ENCODE assay signal across 8 cellular contexts in the genomic region with DNA sequence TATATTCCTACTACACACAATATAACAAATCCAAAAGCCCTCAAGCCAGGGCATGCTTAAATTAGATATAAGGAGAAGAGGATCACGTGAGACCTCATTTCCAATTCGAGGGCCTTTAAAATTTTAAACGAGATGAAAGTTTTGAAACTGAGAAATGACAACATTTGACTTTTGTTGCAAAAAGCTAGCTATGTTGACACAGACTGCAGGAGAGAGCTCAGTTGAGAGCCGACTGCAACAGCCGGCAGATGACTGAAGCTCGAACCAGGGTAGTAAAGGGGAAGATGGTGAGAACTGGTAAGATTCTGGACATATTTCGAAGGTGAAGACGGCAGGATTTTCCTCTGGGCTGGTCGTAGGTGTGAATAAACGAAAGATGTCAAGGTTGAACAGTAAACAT. TPM values are rescaled to one million over a fixed set of nuclear protein-coding genes. Genes with fewer than 3 reads are reported as not detected.
DNase-seq lines count a peak whose midpoint lies in the region; TF ChIP-seq lines count a peak whose summit lies in the region.

No MANE protein-coding gene starts in this region.

- peaks cover 7% of the 10 kb centered on the region for H3K36me3 Mint-ChIP-seq in activated naive CD8-positive, alpha-beta T cell
- H3K36me3 Mint-ChIP-seq in progenitor cell of endocrine pancreas (ENCODE audit: insufficient read depth): peaks cover 4% of the 10 kb centered on the region

- H3K27ac Mint-ChIP-seq in activated naive CD8-positive, alpha-beta T cell: peak overlapping the region; percentile 90
- H3K27ac Mint-ChIP-seq in progenitor cell of endocrine pancreas: peak overlapping the region; percentile 99

- TF ChIP-seq CTCF in left ventricle myocardium inferior (IDR thresholded peaks at IDR 0.05; ENCODE audit: borderline replicate concordance) (no peak), progenitor cell of endocrine pancreas (IDR thresholded peaks at IDR 0.05; ENCODE audit: unreplicated experiment) (no peak)

- DNase-seq in NCI-H1417 (lab: John Stamatoyannopoulos, UW) (peak in 2 of 3 experiments; percentile 34 to 69), NCI-H1417 treated with DMSO at 0.1 percent for 48 hours (lab: John Stamatoyannopoulos, UW) (no peak), NAMALWA (ENCODE audit: low spot score) (peak; percentile 52), left ventricle myocardium inferior (no peak), progenitor cell of endocrine pancreas (ENCODE audit: low spot score, unreplicated experiment) (no peak), retina (no peak), NCI-H2029 treated with DMSO at 0.1 percent for 48 hours (lab: John Stamatoyannopoulos, UW) (no peak)

- H3K4me3 Mint-ChIP-seq in activated naive CD8-positive, alpha-beta T cell: peak overlapping the region; percentile 94
- peak overlapping the region; percentile 95 for H3K4me3 Mint-ChIP-seq in progenitor cell of endocrine pancreas (ENCODE audit: low read depth)

- peaks cover 25% of the 10 kb centered on the region for H3K4me1 Mint-ChIP-seq in activated naive CD8-positive, alpha-beta T cell (ENCODE audit: low read depth)
- H3K4me1 Mint-ChIP-seq in progenitor cell of endocrine pancreas (ENCODE audit: low read depth): peaks cover 9% of the 10 kb centered on the region

- no peaks in the 10 kb centered on the region for H3K27me3 Mint-ChIP-seq in activated naive CD8-positive, alpha-beta T cell
- no peaks in the 10 kb centered on the region for H3K27me3 Mint-ChIP-seq in progenitor cell of endocrine pancreas

- peak overlapping the region; percentile 90 for H3K4me3 ChIP-seq in left ventricle myocardium inferior

- H3K9me3 ChIP-seq in left ventricle myocardium inferior (replicated peaks): no peaks in the 10 kb centered on the region

- H3K36me3 ChIP-seq in left ventricle myocardium inferior: peaks cover 5% of the 10 kb centered on the region

- intact Hi-C loops in left ventricle myocardium inferior (cut with micrococcal nuclease): no loop called here

- H3K27me3 ChIP-seq in left ventricle myocardium inferior (ENCODE audit: low read depth): no peaks in the 10 kb centered on the region

- H3K4me1 ChIP-seq in left ventricle myocardium inferior: peaks cover 41% of the 10 kb centered on the region

- no peaks in the 10 kb centered on the region for H3K9me3 Mint-ChIP-seq in activated naive CD8-positive, alpha-beta T cell (ENCODE audit: low read depth)
- no peaks in the 10 kb centered on the region for H3K9me3 Mint-ChIP-seq in progenitor cell of endocrine pancreas (ENCODE audit: low read depth)

- peak overlapping the region; percentile 92 for H3K27ac ChIP-seq in left ventricle myocardium inferior (replicated peaks)

RNA-seq across cellular contexts. Expression of a gene that starts 0.8 kb away (rescaled TPM):
- total RNA-seq in left ventricle myocardium inferior (5.0 TPM), progenitor cell of endocrine pancreas (13.0 and 13.5 TPM in 2 replicates)

RNA-seq across cellular contexts. Expression of a gene that starts 48.7 kb away (rescaled TPM):
- total RNA-seq in left ventricle myocardium inferior: 59.7 TPM
- 11.0 and 13.1 TPM in 2 replicates for total RNA-seq in progenitor cell of endocrine pancreas

Comparison
In these comparisons a context has a peak if more than half of its experiments do, and no peak if none do; other contexts are left out.
1. DNase-seq: peak in NCI-H1417 (2 of 3) and NAMALWA (single experiment); none in NCI-H1417 treated with DMSO at 0.1 percent for 48 hours (single experiment), left ventricle myocardium inferior (single experiment), progenitor cell of endocrine pancreas (single experiment), retina (single experiment) and NCI-H2029 treated with DMSO at 0.1 percent for 48 hours (single experiment).